In genomic region chr17:66577041-66577440, GRCh38 we compare ENCODE assay signal across 15 cellular contexts.
"Had no signal": no experiment of that assay in that cellular context is flagged by ENCODE, and none has a peak within 500 bp of the region (broad histone marks: within the 10 kb centered on the region; RNA-seq: fewer than 3 reads in every experiment).

No MANE protein-coding gene starts in this region.

- H3K9me3 ChIP-seq: SK-N-SH had no signal

- H3K4me2 ChIP-seq: SK-N-SH had no signal

- H3K27ac ChIP-seq: RWPE1 had no signal

- ATAC-seq: Panc1, PC-3 had no signal

- DNase-seq: KBM-7; MV-4-11; NCI-H1048; NCI-H1436 treated with DMSO at 0.1 percent for 48 hours; NCI-H1694; NCI-H2029 treated with DMSO at 0.1 percent for 48 hours; NCI-H345; NCI-H446 treated with DMSO at 0.1 percent for 48 hours; NCI-H82; NK-92 treated with Interleukin-12 subunit alpha and Interleukin-12 subunit beta, amount 100 ng/mL, for 24 hours; PC-3; SHP77; SK-N-SH had no signal

- H3K9ac ChIP-seq: SK-N-SH had no signal
